In the genomic region with DNA sequence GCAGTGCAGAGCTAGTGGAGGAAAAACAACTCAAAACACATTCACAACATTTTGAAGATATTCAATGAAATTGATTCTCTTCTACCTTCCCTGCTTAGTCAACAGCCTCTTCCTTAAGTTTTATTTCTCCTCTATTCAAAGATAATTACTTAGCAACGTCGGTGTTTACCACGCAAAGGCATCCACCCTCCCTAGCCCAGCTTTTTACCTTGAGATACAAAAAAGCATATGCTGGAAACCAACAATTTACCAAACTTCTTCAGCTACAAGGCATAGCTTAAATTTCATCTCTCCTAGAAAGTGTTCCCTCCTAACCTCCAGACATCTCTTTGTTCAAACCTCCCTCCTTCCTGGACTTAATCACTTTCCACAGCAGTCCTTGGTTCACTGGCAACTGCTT, we compare ENCODE assay signal across 11 cellular contexts.
DNase-seq lines count a peak whose midpoint lies in the region; ATAC-seq, FAIRE-seq and TF ChIP-seq lines count a peak whose summit lies in the region.
"Had no signal": no experiment of that assay in that cellular context is flagged by ENCODE, and none has a peak within 500 bp of the region (broad histone marks: within the 10 kb centered on the region; RNA-seq: fewer than 3 reads in every experiment).

No MANE protein-coding gene starts in this region.

- no peak overlapping the region for H2BK15ac ChIP-seq in H1 (ENCODE audit: low read length)

- H4K20me1 ChIP-seq in H1 (replicated peaks in 1 of 2; ENCODE audit: control insufficient read depth in 1 of 2, insufficient read depth in 2 of 2, low read length in 2 of 2) = peaks cover 3% of the 10 kb centered on the region in 2 experiments

- TF ChIP-seq EP300 in H1 (IDR thresholded peaks at IDR 0.05; ENCODE audit: borderline replicate concordance in 1 of 2, low read depth in 2 of 2, low read length in 2 of 2) (no peak), sigmoid colon (IDR thresholded peaks at IDR 0.05) (no peak)

- H3K4me3 ChIP-seq in H1 (ENCODE audit: extremely low read depth in 1 of 4, insufficient read depth in 2 of 4, low read depth in 3 of 4, low read length in 4 of 4) (peak overlapping the region in 1 of 4 experiments; percentile 91; a peak in 2 of 8 replicates), left ventricle myocardium inferior (no peak overlapping the region), sigmoid colon (no peak overlapping the region)
- H3K4me3 ChIP-seq: GM12878 had no signal

- peak overlapping the region; percentile 81 for H3K4me3 Mint-ChIP-seq in activated T-cell treated with anti-CD3 and anti-CD28 coated beads, Interleukin-2, amount 50 U/mL, for 4 hours
- H3K4me3 Mint-ChIP-seq in activated T-cell treated with anti-CD3 and anti-CD28 coated beads, Interleukin-2, amount 50 U/mL, for 24 hours = no peak overlapping the region
- peak overlapping the region; percentile 81 for H3K4me3 Mint-ChIP-seq in progenitor cell of endocrine pancreas (ENCODE audit: low read depth)
- peak overlapping the region in 1 of 2 donors; percentile 54 for H3K4me3 Mint-ChIP-seq in effector memory CD8-positive, alpha-beta T cell
- H3K4me3 Mint-ChIP-seq: dendritic cell treated with granulocyte-macrophage colony-stimulating factor and Interleukin-4, amounts not matched to agents 40 ng/mL and 50 ng/mL, for 4 days had no signal

- no peak overlapping the region for H3K9ac ChIP-seq in H1 (replicated peaks in 1 of 4; ENCODE audit: extremely low read depth in 1 of 4, low read depth in 3 of 4, low read length in 3 of 4)

- H3K4me1 Mint-ChIP-seq in activated T-cell treated with anti-CD3 and anti-CD28 coated beads, Interleukin-2, amount 50 U/mL, for 4 hours (ENCODE audit: low read depth) = peaks cover 44% of the 10 kb centered on the region
- H3K4me1 Mint-ChIP-seq in activated T-cell treated with anti-CD3 and anti-CD28 coated beads, Interleukin-2, amount 50 U/mL, for 24 hours (ENCODE audit: low read depth) = peaks cover 63% of the 10 kb centered on the region
- H3K4me1 Mint-ChIP-seq in progenitor cell of endocrine pancreas (ENCODE audit: low read depth) = peaks cover 40% of the 10 kb centered on the region
- peaks cover 4 to 9% of the 10 kb centered on the region in 2 donors for H3K4me1 Mint-ChIP-seq in effector memory CD8-positive, alpha-beta T cell (ENCODE audit: low read depth in 2 of 2)

- H3K27ac ChIP-seq in H1 (ENCODE audit: low read depth, low read length) (no peak overlapping the region), left ventricle myocardium inferior (replicated peaks) (no peak overlapping the region), sigmoid colon (no peak overlapping the region)

- H3K36me3 ChIP-seq in H1 (ENCODE audit: control insufficient read depth in 2 of 4, insufficient read depth in 4 of 4, low read length in 3 of 4) = no peaks in the 10 kb centered on the region
- no peaks in the 10 kb centered on the region for H3K36me3 ChIP-seq in left ventricle myocardium inferior
- H3K36me3 ChIP-seq in sigmoid colon = no peaks in the 10 kb centered on the region

- H3K27me3 Mint-ChIP-seq in activated T-cell treated with anti-CD3 and anti-CD28 coated beads, Interleukin-2, amount 50 U/mL, for 4 hours (ENCODE audit: low read depth) = peaks cover 28% of the 10 kb centered on the region
- H3K27me3 Mint-ChIP-seq in activated T-cell treated with anti-CD3 and anti-CD28 coated beads, Interleukin-2, amount 50 U/mL, for 24 hours = peaks cover 43% of the 10 kb centered on the region
- H3K27me3 Mint-ChIP-seq in progenitor cell of endocrine pancreas = peaks cover 5% of the 10 kb centered on the region
- H3K27me3 Mint-ChIP-seq in effector memory CD8-positive, alpha-beta T cell = peaks cover 55 to 70% of the 10 kb centered on the region in 2 donors

- no peak overlapping the region for H2BK120ac ChIP-seq in H1 (replicated peaks; ENCODE audit: low read depth, low read length)

- POLR2A ChIA-PET in H1 (lab: Charles Lee; ENCODE audit: partially characterized antibody) = interaction anchor here (0.9 to 6.8 kb wide), 3 partner anchors 11 to 52 kb away, joined by 7 to 97 read pairs (median 10); no protein-coding TSS in a partner anchor

- no peak for TF ChIP-seq CTCF in H1 (IDR thresholded peaks at IDR 0.05; ENCODE audit: control extremely low read depth in 1 of 3, insufficient read depth in 1 of 3, low read depth in 1 of 3, low read length in 3 of 3)
- no peak for TF ChIP-seq CTCF in progenitor cell of endocrine pancreas (IDR thresholded peaks at IDR 0.05; ENCODE audit: unreplicated experiment)
- TF ChIP-seq CTCF in left ventricle myocardium inferior (IDR thresholded peaks at IDR 0.05; ENCODE audit: borderline replicate concordance) = no peak
- no peak for TF ChIP-seq CTCF in sigmoid colon (IDR thresholded peaks at IDR 0.05)

- H3K79me1 ChIP-seq in H1 (ENCODE audit: low read depth, low read length) = peaks cover 10% of the 10 kb centered on the region

- H2BK12ac ChIP-seq in H1 (ENCODE audit: low read depth, low read length) = no peak overlapping the region

- no peak overlapping the region for H3K56ac ChIP-seq in H1 (replicated peaks; ENCODE audit: insufficient read length, low read depth, low read length)

- H2AFZ ChIP-seq in H1 (ENCODE audit: low read length) = no peak overlapping the region

- no peak overlapping the region for H4K5ac ChIP-seq in H1 (ENCODE audit: insufficient read length, low read depth, low read length)

- intact Hi-C loops in left ventricle myocardium inferior (cut with micrococcal nuclease) = no loop called here
- intact Hi-C loops in sigmoid colon (cut with DNase I) = no loop called here

- TF ChIP-seq POLR2A in H1 (IDR thresholded peaks at IDR 0.05; ENCODE audit: control extremely low read depth in 1 of 2, low read depth in 2 of 2, low read length in 2 of 2) (no peak), sigmoid colon (IDR thresholded peaks at IDR 0.05) (no peak)

- ATAC-seq in activated T-cell treated with anti-CD3 and anti-CD28 coated beads, Interleukin-2, amount 50 U/mL, for 4 hours = no peak
- ATAC-seq in effector memory CD8-positive, alpha-beta T cell (replicated peaks) = no peak
- ATAC-seq: GM12878, Panc1 had no signal

- no peak overlapping the region for H4K8ac ChIP-seq in H1 (ENCODE audit: extremely low read depth, insufficient read depth, low read length)

- no peaks in the 10 kb centered on the region for H3K9me3 ChIP-seq in H1 (ENCODE audit: insufficient read depth in 2 of 2, low read depth in 1 of 2, low read length in 1 of 2)
- H3K9me3 ChIP-seq in left ventricle myocardium inferior (replicated peaks) = no peaks in the 10 kb centered on the region
- H3K9me3 ChIP-seq in sigmoid colon = no peaks in the 10 kb centered on the region

- H4K91ac ChIP-seq in H1 (replicated peaks; ENCODE audit: insufficient read length, low read length) = no peak overlapping the region

- H3K4ac ChIP-seq in H1 (replicated peaks; ENCODE audit: insufficient read length, low read depth, low read length) = no peak overlapping the region

- H3K9me3 Mint-ChIP-seq in activated T-cell treated with anti-CD3 and anti-CD28 coated beads, Interleukin-2, amount 50 U/mL, for 4 hours = no peaks in the 10 kb centered on the region
- no peaks in the 10 kb centered on the region for H3K9me3 Mint-ChIP-seq in activated T-cell treated with anti-CD3 and anti-CD28 coated beads, Interleukin-2, amount 50 U/mL, for 24 hours
- H3K9me3 Mint-ChIP-seq in progenitor cell of endocrine pancreas (ENCODE audit: low read depth) = no peaks in the 10 kb centered on the region
- no peaks in the 10 kb centered on the region for H3K9me3 Mint-ChIP-seq in effector memory CD8-positive, alpha-beta T cell
- H3K9me3 Mint-ChIP-seq: dendritic cell treated with granulocyte-macrophage colony-stimulating factor and Interleukin-4, amounts not matched to agents 40 ng/mL and 50 ng/mL, for 4 days had no signal

- WGBS in H1 (ENCODE audit: extremely low coverage in 1 of 2, insufficient coverage in 1 of 2, insufficient read length in 1 of 2, insufficient replicate concordance in 2 of 2, low coverage in 1 of 2, low lambda C conversion rate in 2 of 2, missing lambda C conversion rate in 1 of 2), 2 experiments = 40% methylated on average over 3 of the region's 3 CpGs; no CpG with 5 or more reads in 1 of the 2 experiments
- 22 to 78% methylated on average over 3 of the region's 3 CpGs for WGBS in sigmoid colon, 2 donors

- H3K79me2 ChIP-seq in H1 (ENCODE audit: control insufficient read depth in 1 of 2, insufficient read depth in 2 of 2, low read length in 2 of 2) = peaks cover 0 to 35% of the 10 kb centered on the region in 2 experiments; a peak in 3 of 4 replicates

- no peak for DNase-seq in activated T-cell treated with anti-CD3 and anti-CD28 coated beads, Interleukin-2, amount 50 U/mL, for 4 hours
- DNase-seq in activated T-cell treated with anti-CD3 and anti-CD28 coated beads, Interleukin-2, amount 50 U/mL, for 24 hours = no peak
- DNase-seq in NCI-H2227 treated with DMSO at 0.1 percent for 48 hours (lab: John Stamatoyannopoulos, UW) (peak; percentile 34), H1 (ENCODE audit: low read depth in 1 of 2, low spot score in 2 of 2) (no peak), progenitor cell of endocrine pancreas (ENCODE audit: low spot score, unreplicated experiment) (no peak), left ventricle myocardium inferior (no peak), sigmoid colon (no peak)
- DNase-seq in effector memory CD8-positive, alpha-beta T cell = no peak

- no peak for TF ChIP-seq RAD21 in H1 (IDR thresholded peaks at IDR 0.05 in 1 of 2, conservative IDR thresholded peaks at IDR 0.05 in 1 of 2; ENCODE audit: low read depth in 2 of 2, low read length in 2 of 2)

- no peak overlapping the region for H3K23ac ChIP-seq in H1 (ENCODE audit: insufficient read length)

- peaks cover 22 to 34% (median 27%) of the 10 kb centered on the region in 4 experiments for H3K4me1 ChIP-seq in H1 (replicated peaks in 1 of 4; ENCODE audit: control insufficient read depth in 3 of 4, insufficient read depth in 4 of 4, low read length in 3 of 4)
- peaks cover 27% of the 10 kb centered on the region for H3K4me1 ChIP-seq in left ventricle myocardium inferior
- H3K4me1 ChIP-seq in sigmoid colon = peaks cover 0 to 29% (median 26%) of the 10 kb centered on the region in 4 donors

- FAIRE-seq in H1 (lab: Jason Lieb, UNC) = no peak
- FAIRE-seq: GM12878 had no signal

- peak overlapping the region; percentile 57 to 90; a peak in 3 of 4 replicates for H3K4me2 ChIP-seq in H1 (ENCODE audit: insufficient read depth in 1 of 2, low read depth in 2 of 2, low read length in 2 of 2)

- H3K14ac ChIP-seq in H1 (ENCODE audit: insufficient read length) = no peak overlapping the region

- H2AK5ac ChIP-seq in H1 (ENCODE audit: low read depth, low read length) = no peak overlapping the region

- CTCF ChIA-PET in H1 (lab: Charles Lee; ENCODE audit: partially characterized antibody) = interaction anchor here (0.8 to 8.6 kb wide), 10 partner anchors 9 to 246 kb away, joined by 3 to 107 read pairs (median 5); no protein-coding TSS in a partner anchor

- H3K27me3 ChIP-seq in H1 (replicated peaks in 1 of 4; ENCODE audit: control insufficient read depth in 3 of 4, extremely low read depth in 1 of 4, insufficient read depth in 3 of 4, low read length in 3 of 4) = peaks cover 0 to 15% (median 7%) of the 10 kb centered on the region in 4 experiments; a peak in 5 of 7 replicates
- H3K27me3 ChIP-seq in left ventricle myocardium inferior (ENCODE audit: low read depth) = peaks cover 94% of the 10 kb centered on the region
- peaks cover 14 to 63% (median 38%) of the 10 kb centered on the region in 3 donors for H3K27me3 ChIP-seq in sigmoid colon

- no peak overlapping the region for H2BK5ac ChIP-seq in H1 (ENCODE audit: low read depth, low read length)

- H2BK20ac ChIP-seq in H1 (ENCODE audit: low read length) = no peak overlapping the region

- H3K18ac ChIP-seq in H1 (ENCODE audit: extremely low read depth, low read length) = no peak overlapping the region; the same call in 1 of the 2 replicates

- H3K27ac Mint-ChIP-seq in activated T-cell treated with anti-CD3 and anti-CD28 coated beads, Interleukin-2, amount 50 U/mL, for 24 hours = no peak overlapping the region
- H3K27ac Mint-ChIP-seq in progenitor cell of endocrine pancreas = peak overlapping the region; percentile 71
- H3K27ac Mint-ChIP-seq in effector memory CD8-positive, alpha-beta T cell = no peak overlapping the region
- H3K27ac Mint-ChIP-seq: dendritic cell treated with granulocyte-macrophage colony-stimulating factor and Interleukin-4, amounts not matched to agents 40 ng/mL and 50 ng/mL, for 4 days had no signal

- peaks cover 19% of the 10 kb centered on the region for H3K23me2 ChIP-seq in H1 (ENCODE audit: low read depth, low read length)

- H3K36me3 Mint-ChIP-seq in activated T-cell treated with anti-CD3 and anti-CD28 coated beads, Interleukin-2, amount 50 U/mL, for 4 hours (ENCODE audit: insufficient read depth) = no peaks in the 10 kb centered on the region
- H3K36me3 Mint-ChIP-seq in activated T-cell treated with anti-CD3 and anti-CD28 coated beads, Interleukin-2, amount 50 U/mL, for 24 hours (ENCODE audit: low read depth) = peaks cover 9% of the 10 kb centered on the region
- H3K36me3 Mint-ChIP-seq in progenitor cell of endocrine pancreas (ENCODE audit: insufficient read depth) = no peaks in the 10 kb centered on the region
- H3K36me3 Mint-ChIP-seq in effector memory CD8-positive, alpha-beta T cell (ENCODE audit: insufficient read depth) = peaks cover 4% of the 10 kb centered on the region
